ENCODE assay signal across 21 cellular contexts in genomic region chr14:87186745-87187144, GRCh38.
"Had no signal": no experiment of that assay in that cellular context is flagged by ENCODE, and none has a peak within 500 bp of the region (broad histone marks: within the 10 kb centered on the region; RNA-seq: fewer than 3 reads in every experiment).

No MANE protein-coding gene starts in this region.

- H3K4me1 Mint-ChIP-seq: naive thymus-derived CD4-positive, alpha-beta T cell; T-cell had no signal

- H3K27me3 ChIP-seq: adrenal gland, dorsolateral prefrontal cortex, right atrium auricular region, tibial nerve, vagina had no signal

- H3K36me3 ChIP-seq: adrenal gland, left ventricle myocardium inferior, right atrium auricular region, tibial nerve, vagina had no signal

- H3K9me3 ChIP-seq: adrenal gland, left ventricle myocardium inferior, right atrium auricular region, tibial nerve, vagina had no signal

- H3K27ac ChIP-seq: adrenal gland, dorsolateral prefrontal cortex, left ventricle myocardium inferior, right atrium auricular region, skin epidermis, tibial nerve, vagina had no signal

- H3K36me3 Mint-ChIP-seq: naive thymus-derived CD4-positive, alpha-beta T cell; T-cell had no signal

- DNase-seq: activated CD4-positive, alpha-beta T cell treated with anti-CD3 and anti-CD28 coated beads for 1 hour; activated CD4-positive, alpha-beta T cell treated with anti-CD3 and anti-CD28 coated beads, Interleukin-2, amount 50 U/mL, for 48 hours; activated effector memory CD4-positive, alpha-beta T cell treated with Interleukin-2 at 50 U/mL for 16 hours; activated naive CD4-positive, alpha-beta T cell treated with anti-CD3 and anti-CD28 coated beads, Interleukin-2, amount 50 U/mL, for 16 hours; activated T-cell treated with anti-CD3 and anti-CD28 coated beads, Interleukin-2, amount 50 U/mL, for 4 hours; adrenal gland; dorsolateral prefrontal cortex; left ventricle myocardium inferior; mucosa of descending colon; naive thymus-derived CD4-positive, alpha-beta T cell; posterior cingulate gyrus; stimulated activated CD4-positive, alpha-beta T cell treated with anti-CD3 and anti-CD28 coated beads, Interleukin-4, amount 100 ng/mL, for 4 hours; stimulated activated CD8-positive, alpha-beta memory T cell treated with anti-CD3 and anti-CD28 coated beads, Interleukin-4, amount 100 ng/mL, for 48 hours; stimulated activated naive CD4-positive, alpha-beta T cell treated with Interleukin-2 at 50 U/mL for 16 hours; substantia nigra; T-cell; T1000 had no signal

- H3K4me1 ChIP-seq: adrenal gland, left ventricle myocardium inferior, right atrium auricular region, tibial nerve, vagina had no signal

- H3K27ac Mint-ChIP-seq: naive thymus-derived CD4-positive, alpha-beta T cell; T-cell had no signal

- H3K4me3 ChIP-seq: adrenal gland, dorsolateral prefrontal cortex, left ventricle myocardium inferior, mucosa of descending colon, right atrium auricular region, skin epidermis, tibial nerve, vagina had no signal

- H3K4me3 Mint-ChIP-seq: activated T-cell treated with anti-CD3 and anti-CD28 coated beads, Interleukin-2, amount 50 U/mL, for 4 hours; naive thymus-derived CD4-positive, alpha-beta T cell; T-cell had no signal

- H3K27me3 Mint-ChIP-seq: naive thymus-derived CD4-positive, alpha-beta T cell; T-cell had no signal
